In genomic region chrX:120305531-120306145, GRCh38 we compare ENCODE assay signal across 1 cellular context.
TF ChIP-seq lines count a peak whose summit lies in the region.

No MANE protein-coding gene starts in this region.

TF ChIP-seq in K562, 482 proteins besides CTCF, POLR2A, EP300 and RAD21:
- peak; percentile 20; the same call in 1 of the 2 replicates for TF ChIP-seq JUN (IDR thresholded peaks at IDR 0.05; ENCODE audit: borderline replicate concordance, low read depth, low read length)
- no peak; the same call in 1 of the 2 replicates for TF ChIP-seq JUN (CRISPR knock-in tag; IDR thresholded peaks at IDR 0.05; ENCODE audit: borderline replicate concordance)
- no peak for TF ChIP-seq ETS2 (tag; IDR thresholded peaks at IDR 0.05; ENCODE audit: borderline replicate concordance, poor library complexity, severe bottlenecking)
- TF ChIP-seq SMAD3 (CRISPR knock-in tag; conservative IDR thresholded peaks at IDR 0.05): no peak
- peak; percentile 23 for TF ChIP-seq MEIS2 (IDR thresholded peaks at IDR 0.05; ENCODE audit: partially characterized antibody)
- no peak for TF ChIP-seq MTF1 (CRISPR knock-in tag; IDR thresholded peaks at IDR 0.05; ENCODE audit: borderline replicate concordance)
- peak; percentile 86 for TF ChIP-seq ATF3 (IDR thresholded peaks at IDR 0.05)
- no peak for TF ChIP-seq ATF3 (CRISPR knock-in tag; conservative IDR thresholded peaks at IDR 0.05)
- no peak for TF ChIP-seq BCLAF1 (IDR thresholded peaks at IDR 0.05; ENCODE audit: borderline replicate concordance in 1 of 2, control insufficient read depth in 1 of 2, low read depth in 2 of 2, low read length in 1 of 2)
- TF ChIP-seq GATAD2B (IDR thresholded peaks at IDR 0.05; ENCODE audit: borderline replicate concordance): no peak
- TF ChIP-seq JUND (IDR thresholded peaks at IDR 0.05; ENCODE audit: borderline replicate concordance, low read depth, low read length): peak; percentile 76
- TF ChIP-seq JUND (tag; IDR thresholded peaks at IDR 0.05; ENCODE audit: borderline replicate concordance, low read depth, low read length): peak; percentile 65; the same call in 2 of the 3 replicates
- no peak for TF ChIP-seq GTF2B (IDR thresholded peaks at IDR 0.05; ENCODE audit: extremely low read depth, insufficient read length)
- TF ChIP-seq GATA2 (CRISPR knock-in tag; IDR thresholded peaks at IDR 0.05): no peak
- TF ChIP-seq BRCA1 (IDR thresholded peaks at IDR 0.05): no peak
- no peak for TF ChIP-seq BRCA1 (CRISPR knock-in tag; IDR thresholded peaks at IDR 0.05)
- TF ChIP-seq CREM (IDR thresholded peaks at IDR 0.05; ENCODE audit: low read depth): 0 out of 2 replicates have a peak, but pooled peaks have one; percentile 36
- peak; percentile 64 for TF ChIP-seq PRDM10 (IDR thresholded peaks at IDR 0.05; ENCODE audit: partially characterized antibody)
- TF ChIP-seq ATF7 (IDR thresholded peaks at IDR 0.05): peak; percentile 38
- no peak for TF ChIP-seq RNF2 (IDR thresholded peaks at IDR 0.05)
